ENCODE assay signal across 20 cellular contexts in genomic region chr4:182015893-182016292, GRCh38.
DNase-seq lines count a peak whose midpoint lies in the region; ATAC-seq and TF ChIP-seq lines count a peak whose summit lies in the region.
"Had no signal": no experiment of that assay in that cellular context is flagged by ENCODE, and none has a peak within 500 bp of the region (broad histone marks: within the 10 kb centered on the region; RNA-seq: fewer than 3 reads in every experiment).

No MANE protein-coding gene starts in this region.

- H3K4me1 ChIP-seq in IMR-90 (ENCODE audit: control insufficient read depth, insufficient read depth, low read length) (no peaks in the 10 kb centered on the region), HAP-1 (no peaks in the 10 kb centered on the region)
- H3K4me1 ChIP-seq: sigmoid colon, vagina had no signal

- no peak overlapping the region for H2AK9ac ChIP-seq in IMR-90 (replicated peaks; ENCODE audit: low read depth, low read length, poor library complexity)

- no peak overlapping the region for H2BK120ac ChIP-seq in IMR-90 (ENCODE audit: low read depth, low read length)

- intact Hi-C loops in IMR-90 (cut with micrococcal nuclease), result no loop called here

- H2AFZ ChIP-seq in IMR-90 (replicated peaks; ENCODE audit: low read length, poor library complexity), result no peak overlapping the region

- DNase-seq in GM13977 (ENCODE audit: low spot score), result peak; percentile 14
- DNase-seq in IMR-90, result peak; percentile 40
- DNase-seq in stromal cell of bone marrow (ENCODE audit: low read depth), result peak; percentile 38
- no peak for DNase-seq in WERI-Rb-1
- no peak for DNase-seq in HAP-1 (ENCODE audit: low spot score in 2 of 2)
- DNase-seq in NCI-H2171 treated with DMSO at 0.1 percent for 48 hours (lab: John Stamatoyannopoulos, UW), result no peak
- DNase-seq: activated CD8-positive, alpha-beta memory T cell treated with anti-CD3 and anti-CD28 coated beads, Interleukin-2, amount 50 U/mL, for 4 hours; activated naive CD4-positive, alpha-beta T cell treated with anti-CD3 and anti-CD28 coated beads, Interleukin-2, amount 10 ng/mL, durations not matched to agents 7 days and 5 days; CD4-positive, alpha-beta T cell; central memory CD4-positive, alpha-beta T cell; GF-D8; hippocampal formation; NCI-H1048; nephron progenitor cell; sigmoid colon; stimulated activated naive CD4-positive, alpha-beta T cell treated with Interleukin-2 at 50 U/mL for 16 hours had no signal

- H3K4me3 ChIP-seq in IMR-90 (ENCODE audit: insufficient read depth, low read depth, low read length) (no peak overlapping the region), WERI-Rb-1 (ENCODE audit: low read depth, low read length) (no peak overlapping the region), HAP-1 (no peak overlapping the region)
- H3K4me3 ChIP-seq: sigmoid colon, vagina had no signal

- TF ChIP-seq RAD21 in IMR-90 (IDR thresholded peaks at IDR 0.05; ENCODE audit: low read length), result no peak

- TF ChIP-seq CTCF in GM13977 (IDR thresholded peaks at IDR 0.05; ENCODE audit: extremely low read depth, insufficient read depth, missing control alignments), result no peak
- no peak for TF ChIP-seq CTCF in IMR-90 (conservative IDR thresholded peaks at IDR 0.05; ENCODE audit: low read depth, low read length)
- no peak for TF ChIP-seq CTCF in WERI-Rb-1 (IDR thresholded peaks at IDR 0.05; ENCODE audit: low read depth, low read length)

- no peaks in the 10 kb centered on the region for H3K27me3 ChIP-seq in IMR-90 (ENCODE audit: control insufficient read depth, insufficient read depth, low read length)
- peaks cover 14% of the 10 kb centered on the region for H3K27me3 ChIP-seq in WERI-Rb-1 (ENCODE audit: insufficient read depth, low read depth, severe bottlenecking)
- H3K27me3 ChIP-seq in HAP-1 (ENCODE audit: low read depth), result no peaks in the 10 kb centered on the region
- H3K27me3 ChIP-seq: sigmoid colon, vagina had no signal

- H3K9me3 ChIP-seq in IMR-90 (ENCODE audit: control insufficient read depth, insufficient read depth, low read length) (no peaks in the 10 kb centered on the region), WERI-Rb-1 (ENCODE audit: severe bottlenecking) (no peaks in the 10 kb centered on the region), HAP-1 (no peaks in the 10 kb centered on the region)
- H3K9me3 ChIP-seq: sigmoid colon, vagina had no signal

- H3K56ac ChIP-seq in IMR-90 (ENCODE audit: extremely low read depth, insufficient read depth, low read length), result no peak overlapping the region

- ATAC-seq in IMR-90 (ENCODE audit: low read depth), result no peak
- peak; percentile 35 for ATAC-seq in esophagus mucosa
- ATAC-seq: HepG2, WTC11 had no signal

- no CpG with 5 or more reads among the region's 6 CpGs for WGBS in IMR-90 (ENCODE audit: extremely low coverage in 2 of 2, insufficient read length in 1 of 2), 2 experiments

- H2BK5ac ChIP-seq in IMR-90 (ENCODE audit: low read depth, low read length, poor library complexity, severe bottlenecking), result no peak overlapping the region

- H3K9me1 ChIP-seq in IMR-90 (ENCODE audit: insufficient read depth, low read length), result no peaks in the 10 kb centered on the region

- no peak overlapping the region for H2AK5ac ChIP-seq in IMR-90 (ENCODE audit: low read depth, low read length)

- H3K36me3 ChIP-seq in IMR-90 (ENCODE audit: control insufficient read depth, insufficient read depth, low read length) (no peaks in the 10 kb centered on the region), WERI-Rb-1 (no peaks in the 10 kb centered on the region), HAP-1 (replicated peaks) (no peaks in the 10 kb centered on the region)
- H3K36me3 ChIP-seq: sigmoid colon, vagina had no signal

- H4K5ac ChIP-seq in IMR-90 (ENCODE audit: low read depth, low read length), result no peak overlapping the region

- POLR2A ChIA-PET in IMR-90 (lab: Charles Lee; ENCODE audit: unreplicated experiment), result no interaction called here

- no peak overlapping the region for H2BK15ac ChIP-seq in IMR-90 (ENCODE audit: low read depth, low read length)

- H3K4ac ChIP-seq in IMR-90 (ENCODE audit: low read depth, low read length), result no peak overlapping the region

- no peak overlapping the region for H3K14ac ChIP-seq in IMR-90 (replicated peaks; ENCODE audit: low read depth, low read length)

- no peak overlapping the region for H3K9ac ChIP-seq in IMR-90 (ENCODE audit: low read depth, low read length)

- H3K79me1 ChIP-seq in IMR-90 (ENCODE audit: low read depth in 1 of 2, low read length in 2 of 2), result no peaks in the 10 kb centered on the region

- H4K20me1 ChIP-seq in IMR-90 (ENCODE audit: insufficient read depth, low read length), result no peaks in the 10 kb centered on the region

- H3K23ac ChIP-seq in IMR-90 (ENCODE audit: low read depth, low read length), result no peak overlapping the region

- no peak overlapping the region for H4K8ac ChIP-seq in IMR-90 (ENCODE audit: low read depth in 2 of 2, low read length in 2 of 2)

- TF ChIP-seq POLR2A in IMR-90 (IDR thresholded peaks at IDR 0.05; ENCODE audit: low read depth, low read length), result no peak

- H3K4me2 ChIP-seq in IMR-90 (ENCODE audit: low read depth, low read length), result no peak overlapping the region

- H2BK20ac ChIP-seq in IMR-90 (ENCODE audit: low read depth, low read length), result no peak overlapping the region

- H3K18ac ChIP-seq in IMR-90 (ENCODE audit: low read depth, low read length), result no peak overlapping the region

- CTCF ChIA-PET in IMR-90 (lab: Yijun Ruan, JAX), result no interaction called here

- in situ Hi-C loops in GM13977 (cut with MboI; ENCODE audit: low pct_unique_long_range_greater_than_20kb, low sequenced_read_pairs, unreplicated experiment), result no loop called here
- in situ Hi-C loops in IMR-90 (cut with MboI; ENCODE audit: low sequenced_read_pairs), result no loop called here
- in situ Hi-C loops in HAP-1 (cut with MboI; ENCODE audit: low sequenced_read_pairs), result no loop called here

- BruUV-seq in IMR-90 (replicated peaks; lab: Mats Ljungman, UMichigan), result no TSS peak

- H4K91ac ChIP-seq in IMR-90 (ENCODE audit: insufficient read depth, low read depth, low read length), result no peak overlapping the region

- H3K27ac ChIP-seq in IMR-90 (ENCODE audit: insufficient read depth, low read length) (no peak overlapping the region), WERI-Rb-1 (no peak overlapping the region)
- H3K27ac ChIP-seq: sigmoid colon, vagina had no signal

- dilution Hi-C loops in IMR-90 (cut with HindIII; ENCODE audit: low sequenced_read_pairs, unreplicated experiment), result no loop called here

TF ChIP-seq in IMR-90, 13 proteins besides CTCF, POLR2A, EP300 and RAD21:
- no peak for TF ChIP-seq ELK1 (IDR thresholded peaks at IDR 0.05; ENCODE audit: borderline replicate concordance, low read depth, low read length)
- no peak for TF ChIP-seq RFX5 (IDR thresholded peaks at IDR 0.05; ENCODE audit: low read depth, low read length)
- no peak for TF ChIP-seq BHLHE40 (IDR thresholded peaks at IDR 0.05; ENCODE audit: low read depth, low read length)
- TF ChIP-seq SMC3 (IDR thresholded peaks at IDR 0.05; ENCODE audit: low read depth, low read length), result no peak
TF ChIP-seq in IMR-90: peak in this region for 0.

Comparison
In these comparisons a context has a peak if more than half of its experiments do, and no peak if none do; other contexts are left out.
1. DNase-seq: peak in GM13977 (single experiment), IMR-90 (single experiment) and stromal cell of bone marrow (single experiment); none in WERI-Rb-1 (single experiment), HAP-1 (0 of 2) and NCI-H2171 treated with DMSO at 0.1 percent for 48 hours (single experiment).